ENCODE assay signal across 15 cellular contexts in the genomic region with DNA sequence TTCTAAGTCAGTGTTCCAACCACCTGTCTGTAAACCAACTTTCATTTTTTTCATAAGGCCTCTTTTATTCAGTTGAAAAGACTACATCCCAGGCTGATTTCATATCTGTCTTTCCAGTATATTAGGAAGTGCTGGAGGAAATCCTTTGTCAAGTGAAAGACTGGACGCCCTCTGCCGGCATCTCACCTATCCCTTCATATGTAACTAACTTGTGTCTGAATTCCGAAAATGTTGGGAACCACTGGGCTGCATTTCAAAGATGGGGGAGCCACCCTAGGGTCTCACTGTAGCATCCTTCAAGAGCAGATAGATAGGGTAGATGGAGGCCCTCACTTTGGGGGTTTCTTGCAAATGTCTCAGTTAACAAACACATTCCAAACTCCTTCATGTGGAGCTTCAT.
"Had no signal": no experiment of that assay in that cellular context is flagged by ENCODE, and none has a peak within 500 bp of the region (broad histone marks: within the 10 kb centered on the region; RNA-seq: fewer than 3 reads in every experiment).

No MANE protein-coding gene starts in this region.

- H3K79me2 ChIP-seq: parathyroid adenoma had no signal

- H3K4me1 ChIP-seq: esophagus muscularis mucosa, gastroesophageal sphincter, heart left ventricle, left lung, parathyroid adenoma, spleen, upper lobe of right lung had no signal

- ATAC-seq: activated CD8-positive, alpha-beta memory T cell treated with anti-CD3 and anti-CD28 coated beads, Interleukin-2, amount 10 ng/mL, durations not matched to agents 7 days and 5 days; gastroesophageal sphincter; heart left ventricle; left lung; upper lobe of right lung had no signal

- H3K36me3 ChIP-seq: esophagus muscularis mucosa, gastroesophageal sphincter, heart left ventricle, left lung, spleen, upper lobe of right lung had no signal

- H3K27me3 ChIP-seq: esophagus muscularis mucosa, gastroesophageal sphincter, heart left ventricle, left lung, spleen, upper lobe of right lung had no signal

- H3K4me3 ChIP-seq: esophagus muscularis mucosa, gastroesophageal sphincter, heart left ventricle, left lung, spleen, upper lobe of right lung had no signal

- DNase-seq: activated CD4-positive, alpha-beta memory T cell treated with anti-CD3 and anti-CD28 coated beads, Interleukin-2, amount 10 ng/mL, durations not matched to agents 7 days and 5 days; activated CD4-positive, alpha-beta T cell treated with anti-CD3 and anti-CD28 coated beads for 48 hours; activated CD4-positive, CD25-positive, alpha-beta regulatory T cell; activated CD8-positive, alpha-beta memory T cell treated with anti-CD3 and anti-CD28 coated beads, Interleukin-2, amount 10 ng/mL, durations not matched to agents 7 days and 5 days; effector memory CD4-positive, alpha-beta T cell; heart left ventricle; left lung; midbrain; spleen; stimulated activated CD8-positive, alpha-beta memory T cell treated with anti-CD3 and anti-CD28 coated beads, Interleukin-4, amount 100 ng/mL, for 48 hours; stimulated activated naive CD4-positive, alpha-beta T cell; upper lobe of right lung had no signal

- H3K27ac ChIP-seq: esophagus muscularis mucosa, gastroesophageal sphincter, heart left ventricle, left lung, parathyroid adenoma, spleen, upper lobe of right lung had no signal

- H3K9me3 ChIP-seq: esophagus muscularis mucosa, gastroesophageal sphincter, heart left ventricle, left lung, spleen, upper lobe of right lung had no signal

- H3K9ac ChIP-seq: parathyroid adenoma had no signal
